Comparison of ENCODE assay signal across 1 cellular context in genomic region chr22:19543970-19544708, GRCh38.
TF ChIP-seq lines count a peak whose summit lies in the region.

No MANE protein-coding gene starts in this region.

TF ChIP-seq in HepG2, 621 proteins besides CTCF, POLR2A, EP300 and RAD21 (continued from another document):
- TF ChIP-seq ARID5B (CRISPR knock-in tag; IDR thresholded peaks at IDR 0.05) (peak; percentile 49), TFE3 (CRISPR knock-in tag; IDR thresholded peaks at IDR 0.05) (peak; percentile 53; the same call in 1 of the 2 replicates), ZNF790 (CRISPR knock-in tag; IDR thresholded peaks at IDR 0.05; ENCODE audit: borderline replicate concordance) (0 out of 2 replicates have a peak, but pooled peaks have one; percentile 28), ZNF12 (CRISPR knock-in tag; IDR thresholded peaks at IDR 0.05) (0 out of 2 replicates have a peak, but pooled peaks have one; percentile 47), HNF4A (CRISPR knock-in tag; IDR thresholded peaks at IDR 0.05) (peak; percentile 89), ARNTL (CRISPR knock-in tag; IDR thresholded peaks at IDR 0.05) (peak; percentile 96), MIER2 (CRISPR knock-in tag; IDR thresholded peaks at IDR 0.05) (no peak)
